ENCODE assay signal across 23 cellular contexts in genomic region chr3:163626753-163627152, GRCh38.
DNase-seq lines count a peak whose midpoint lies in the region; ATAC-seq, FAIRE-seq and TF ChIP-seq lines count a peak whose summit lies in the region.
"Had no signal": no experiment of that assay in that cellular context is flagged by ENCODE, and none has a peak within 500 bp of the region (broad histone marks: within the 10 kb centered on the region; RNA-seq: fewer than 3 reads in every experiment).

No MANE protein-coding gene starts in this region.

- no peak for TF ChIP-seq RAD21 in H1 (IDR thresholded peaks at IDR 0.05 in 1 of 2, conservative IDR thresholded peaks at IDR 0.05 in 1 of 2; ENCODE audit: low read depth in 2 of 2, low read length in 2 of 2)

- H2BK15ac ChIP-seq in H1 (ENCODE audit: low read length) (no peak overlapping the region), mesenchymal stem cell (ENCODE audit: low read depth, poor library complexity, severe bottlenecking) (no peak overlapping the region)

- H3K27ac Mint-ChIP-seq in stimulated activated memory B cell treated with anti-CD40 and anti-IgM and Interleukin-4, amounts not matched to agents 10 μg/mL and 1 μg/mL and 100 μg/mL, for 72 hours, result no peak overlapping the region
- H3K27ac Mint-ChIP-seq in activated naive CD4-positive, alpha-beta T cell treated with anti-CD3 and anti-CD28 coated beads, Interleukin-2, amount 10 ng/mL, durations not matched to agents 7 days and 5 days, result no peak overlapping the region
- H3K27ac Mint-ChIP-seq: B cell; CD4-positive, alpha-beta T cell; CD8-positive, alpha-beta T cell had no signal

- intact Hi-C loops in uterus (cut with DNase I; ENCODE audit: low total_unique reads), result no loop called here

- 96% methylated on average over 3 of the region's 3 CpGs; no CpG with 5 or more reads in 1 of the 2 experiments for WGBS in H1 (ENCODE audit: extremely low coverage in 1 of 2, insufficient coverage in 1 of 2, insufficient read length in 1 of 2, insufficient replicate concordance in 2 of 2, low coverage in 1 of 2, low lambda C conversion rate in 2 of 2, missing lambda C conversion rate in 1 of 2), 2 experiments
- 99% methylated on average over 3 of the region's 3 CpGs for WGBS in mesenchymal stem cell

- FAIRE-seq in H1 (lab: Jason Lieb, UNC), result no peak
- FAIRE-seq: A549, D721Med, G401.6, GM12891, GM19239 had no signal

- no peak overlapping the region for H4K5ac ChIP-seq in H1 (ENCODE audit: insufficient read length, low read depth, low read length)

- H3K9me3 Mint-ChIP-seq in stimulated activated memory B cell treated with anti-CD40 and anti-IgM and Interleukin-4, amounts not matched to agents 10 μg/mL and 1 μg/mL and 100 μg/mL, for 72 hours, result peaks cover 3% of the 10 kb centered on the region
- peaks cover 4% of the 10 kb centered on the region for H3K9me3 Mint-ChIP-seq in activated naive CD4-positive, alpha-beta T cell treated with anti-CD3 and anti-CD28 coated beads, Interleukin-2, amount 10 ng/mL, durations not matched to agents 7 days and 5 days

- no peak overlapping the region for H3K56ac ChIP-seq in H1 (replicated peaks; ENCODE audit: insufficient read length, low read depth, low read length)

- H3K23ac ChIP-seq in H1 (ENCODE audit: insufficient read length) (no peak overlapping the region), mesenchymal stem cell (ENCODE audit: low read length in 2 of 2) (no peak overlapping the region)

- H3K27ac ChIP-seq in OCI-LY3 (ENCODE audit: low read length) (no peak overlapping the region), H1 (ENCODE audit: low read depth, low read length) (no peak overlapping the region), mesenchymal stem cell (ENCODE audit: low read length, poor library complexity, severe bottlenecking) (no peak overlapping the region), uterus (no peak overlapping the region)
- H3K27ac ChIP-seq: 22Rv1; A549; BLaER1 treated with 17β-estradiol and CSF1 and Interleukin-3, amounts not matched to agents 10 nM and 100 nM; C4-2B had no signal

- H2BK12ac ChIP-seq in H1 (ENCODE audit: low read depth, low read length) (no peak overlapping the region), mesenchymal stem cell (ENCODE audit: low read length in 2 of 2) (peak overlapping the region in 1 of 2 experiments; percentile 63)

- H3K27me3 ChIP-seq in OCI-LY3 (ENCODE audit: low read depth, low read length), result no peaks in the 10 kb centered on the region
- no peaks in the 10 kb centered on the region for H3K27me3 ChIP-seq in H1 (replicated peaks in 1 of 4; ENCODE audit: control insufficient read depth in 3 of 4, extremely low read depth in 1 of 4, insufficient read depth in 3 of 4, low read length in 3 of 4)
- no peaks in the 10 kb centered on the region for H3K27me3 ChIP-seq in mesenchymal stem cell (ENCODE audit: control insufficient read depth in 1 of 2, insufficient read depth in 1 of 2, low read length in 2 of 2)
- H3K27me3 ChIP-seq in H7 (ENCODE audit: control insufficient read depth, insufficient read depth, low read length), result no peaks in the 10 kb centered on the region
- no peaks in the 10 kb centered on the region for H3K27me3 ChIP-seq in uterus
- H3K27me3 ChIP-seq: BLaER1 treated with 17β-estradiol and CSF1 and Interleukin-3, amounts not matched to agents 10 nM and 100 nM had no signal

- H2BK5ac ChIP-seq in H1 (ENCODE audit: low read depth, low read length), result no peak overlapping the region
- no peak overlapping the region for H2BK5ac ChIP-seq in mesenchymal stem cell (ENCODE audit: low read depth, low read length, poor library complexity, severe bottlenecking)

- no peak overlapping the region for H4K91ac ChIP-seq in H1 (replicated peaks; ENCODE audit: insufficient read length, low read length)
- peak overlapping the region; percentile 72 for H4K91ac ChIP-seq in mesenchymal stem cell (ENCODE audit: low read length)

- H4K20me1 ChIP-seq in OCI-LY3 (ENCODE audit: insufficient read depth, low read length), result no peaks in the 10 kb centered on the region
- no peaks in the 10 kb centered on the region for H4K20me1 ChIP-seq in H1 (replicated peaks in 1 of 2; ENCODE audit: control insufficient read depth in 1 of 2, insufficient read depth in 2 of 2, low read length in 2 of 2)
- H4K20me1 ChIP-seq: BLaER1 treated with 17β-estradiol and CSF1 and Interleukin-3, amounts not matched to agents 10 nM and 100 nM had no signal

- 0 out of 2 replicates have a peak overlapping the region, but pooled peaks have one; percentile 34 for H2AFZ ChIP-seq in OCI-LY3 (ENCODE audit: low read depth, low read length)
- H2AFZ ChIP-seq in H1 (ENCODE audit: low read length), result no peak overlapping the region
- H2AFZ ChIP-seq in mesenchymal stem cell (ENCODE audit: low read depth, low read length), result no peak overlapping the region

- no peaks in the 10 kb centered on the region for H3K4me1 Mint-ChIP-seq in stimulated activated memory B cell treated with anti-CD40 and anti-IgM and Interleukin-4, amounts not matched to agents 10 μg/mL and 1 μg/mL and 100 μg/mL, for 72 hours
- no peaks in the 10 kb centered on the region for H3K4me1 Mint-ChIP-seq in activated naive CD4-positive, alpha-beta T cell treated with anti-CD3 and anti-CD28 coated beads, Interleukin-2, amount 10 ng/mL, durations not matched to agents 7 days and 5 days
- H3K4me1 Mint-ChIP-seq: B cell had no signal

- CTCF ChIA-PET in H1 (lab: Charles Lee; ENCODE audit: partially characterized antibody), result no interaction called here
- CTCF ChIA-PET in activated naive CD4-positive, alpha-beta T cell treated with anti-CD3 and anti-CD28 coated beads, Interleukin-2, amount 10 ng/mL, durations not matched to agents 7 days and 5 days (lab: Charles Lee), result no interaction called here

- H3K18ac ChIP-seq in H1 (ENCODE audit: extremely low read depth, low read length) (no peak overlapping the region), mesenchymal stem cell (ENCODE audit: low read depth in 1 of 2, low read length in 2 of 2) (no peak overlapping the region)

- TF ChIP-seq CTCF in OCI-LY3 (IDR thresholded peaks at IDR 0.05; ENCODE audit: low read depth, low read length) (no peak), H1 (IDR thresholded peaks at IDR 0.05; ENCODE audit: control extremely low read depth in 1 of 3, insufficient read depth in 1 of 3, low read depth in 1 of 3, low read length in 3 of 3) (no peak), uterus (IDR thresholded peaks at IDR 0.05) (no peak)

- H3K4me1 ChIP-seq in OCI-LY3 (ENCODE audit: low read length) (no peaks in the 10 kb centered on the region), H1 (replicated peaks in 1 of 4; ENCODE audit: control insufficient read depth in 3 of 4, insufficient read depth in 4 of 4, low read length in 3 of 4) (no peaks in the 10 kb centered on the region), mesenchymal stem cell (ENCODE audit: control insufficient read depth, insufficient read depth, low read depth, low read length) (no peaks in the 10 kb centered on the region), uterus (no peaks in the 10 kb centered on the region)
- H3K4me1 ChIP-seq: A549; BLaER1 treated with 17β-estradiol and CSF1 and Interleukin-3, amounts not matched to agents 10 nM and 100 nM; Caco-2 had no signal

- H3K36me3 ChIP-seq in OCI-LY3 (replicated peaks; ENCODE audit: low read depth, low read length) (no peaks in the 10 kb centered on the region), H1 (ENCODE audit: control insufficient read depth in 2 of 4, insufficient read depth in 4 of 4, low read length in 3 of 4) (no peaks in the 10 kb centered on the region), mesenchymal stem cell (ENCODE audit: control insufficient read depth in 1 of 2, insufficient read depth in 2 of 2, low read depth in 1 of 2, low read length in 2 of 2) (no peaks in the 10 kb centered on the region), H7 (replicated peaks; ENCODE audit: control insufficient read depth, insufficient read depth, low read length) (no peaks in the 10 kb centered on the region), uterus (no peaks in the 10 kb centered on the region)
- H3K36me3 ChIP-seq: BLaER1 treated with 17β-estradiol and CSF1 and Interleukin-3, amounts not matched to agents 10 nM and 100 nM had no signal

- H3K4me3 ChIP-seq in OCI-LY3 (ENCODE audit: low read length) (no peak overlapping the region), H1 (ENCODE audit: extremely low read depth in 1 of 4, insufficient read depth in 2 of 4, low read depth in 3 of 4, low read length in 4 of 4) (no peak overlapping the region), mesenchymal stem cell (ENCODE audit: insufficient read depth in 1 of 2, low read depth in 1 of 2, low read length in 2 of 2) (no peak overlapping the region), H7 (ENCODE audit: insufficient read depth, low read depth, low read length) (no peak overlapping the region), uterus (no peak overlapping the region)
- H3K4me3 ChIP-seq: A549; BLaER1 treated with 17β-estradiol and CSF1 and Interleukin-3, amounts not matched to agents 10 nM and 100 nM had no signal

- H2BK120ac ChIP-seq in H1 (replicated peaks; ENCODE audit: low read depth, low read length), result no peak overlapping the region
- no peak overlapping the region for H2BK120ac ChIP-seq in mesenchymal stem cell (ENCODE audit: low read depth, low read length)

- H3K79me2 ChIP-seq in OCI-LY3 (ENCODE audit: low read length) (no peaks in the 10 kb centered on the region), H1 (ENCODE audit: control insufficient read depth in 1 of 2, insufficient read depth in 2 of 2, low read length in 2 of 2) (no peaks in the 10 kb centered on the region)

- H4K8ac ChIP-seq in H1 (ENCODE audit: extremely low read depth, insufficient read depth, low read length), result peak overlapping the region; percentile 57; the same call in 1 of the 2 replicates
- no peak overlapping the region for H4K8ac ChIP-seq in mesenchymal stem cell (ENCODE audit: low read length)

- peak; percentile 45 for ATAC-seq in stimulated activated memory B cell treated with anti-CD40 and anti-IgM and Interleukin-4, amounts not matched to agents 10 μg/mL and 1 μg/mL and 100 μg/mL, for 72 hours
- ATAC-seq: A549; CD8-positive, alpha-beta T cell had no signal

- H3K36me3 Mint-ChIP-seq in stimulated activated memory B cell treated with anti-CD40 and anti-IgM and Interleukin-4, amounts not matched to agents 10 μg/mL and 1 μg/mL and 100 μg/mL, for 72 hours, result no peaks in the 10 kb centered on the region
- H3K36me3 Mint-ChIP-seq in activated naive CD4-positive, alpha-beta T cell treated with anti-CD3 and anti-CD28 coated beads, Interleukin-2, amount 10 ng/mL, durations not matched to agents 7 days and 5 days, result no peaks in the 10 kb centered on the region
- H3K36me3 Mint-ChIP-seq: CD8-positive, alpha-beta T cell had no signal

- no peak overlapping the region for H3K4me3 Mint-ChIP-seq in stimulated activated memory B cell treated with anti-CD40 and anti-IgM and Interleukin-4, amounts not matched to agents 10 μg/mL and 1 μg/mL and 100 μg/mL, for 72 hours
- no peak overlapping the region for H3K4me3 Mint-ChIP-seq in activated naive CD4-positive, alpha-beta T cell treated with anti-CD3 and anti-CD28 coated beads, Interleukin-2, amount 10 ng/mL, durations not matched to agents 7 days and 5 days
- H3K4me3 Mint-ChIP-seq: B cell; CD4-positive, alpha-beta T cell; CD8-positive, alpha-beta T cell had no signal

- TF ChIP-seq POLR2A in H1 (IDR thresholded peaks at IDR 0.05; ENCODE audit: control extremely low read depth in 1 of 2, low read depth in 2 of 2, low read length in 2 of 2) (no peak), uterus (IDR thresholded peaks at IDR 0.05) (no peak)

- H3K9me3 ChIP-seq in OCI-LY3 (ENCODE audit: insufficient read depth, low read length) (no peaks in the 10 kb centered on the region), H1 (ENCODE audit: insufficient read depth in 2 of 2, low read depth in 1 of 2, low read length in 1 of 2) (no peaks in the 10 kb centered on the region), mesenchymal stem cell (ENCODE audit: control insufficient read depth, low read length) (no peaks in the 10 kb centered on the region), uterus (no peaks in the 10 kb centered on the region)
- H3K9me3 ChIP-seq: A549; BLaER1 treated with 17β-estradiol and CSF1 and Interleukin-3, amounts not matched to agents 10 nM and 100 nM; Caco-2 had no signal

- H3K4me2 ChIP-seq in OCI-LY3 (ENCODE audit: low read length), result no peak overlapping the region
- H3K4me2 ChIP-seq in H1 (ENCODE audit: insufficient read depth in 1 of 2, low read depth in 2 of 2, low read length in 2 of 2), result no peak overlapping the region
- H3K4me2 ChIP-seq in mesenchymal stem cell (ENCODE audit: low read length, poor library complexity, severe bottlenecking), result no peak overlapping the region
- H3K4me2 ChIP-seq: A549; BLaER1 treated with 17β-estradiol and CSF1 and Interleukin-3, amounts not matched to agents 10 nM and 100 nM had no signal

- TF ChIP-seq EP300 in H1 (IDR thresholded peaks at IDR 0.05; ENCODE audit: borderline replicate concordance in 1 of 2, low read depth in 2 of 2, low read length in 2 of 2), result no peak

- POLR2A ChIA-PET in H1 (lab: Charles Lee; ENCODE audit: partially characterized antibody), result no interaction called here

- no peak overlapping the region for H2AK5ac ChIP-seq in H1 (ENCODE audit: low read depth, low read length)
- H2AK5ac ChIP-seq in mesenchymal stem cell (ENCODE audit: low read length, severe bottlenecking), result no peak overlapping the region

- no peak overlapping the region for H3K9ac ChIP-seq in OCI-LY3 (ENCODE audit: low read length)
- H3K9ac ChIP-seq in H1 (replicated peaks in 1 of 4; ENCODE audit: extremely low read depth in 1 of 4, low read depth in 3 of 4, low read length in 3 of 4), result no peak overlapping the region
- H3K9ac ChIP-seq in mesenchymal stem cell (ENCODE audit: low read length), result no peak overlapping the region
- H3K9ac ChIP-seq: BLaER1 treated with 17β-estradiol and CSF1 and Interleukin-3, amounts not matched to agents 10 nM and 100 nM had no signal

- H3K79me1 ChIP-seq in H1 (ENCODE audit: low read depth, low read length) (no peaks in the 10 kb centered on the region), mesenchymal stem cell (replicated peaks; ENCODE audit: low read length, poor library complexity, severe bottlenecking) (no peaks in the 10 kb centered on the region)

- H2BK20ac ChIP-seq in H1 (ENCODE audit: low read length), result no peak overlapping the region

- H3K4ac ChIP-seq in H1 (replicated peaks; ENCODE audit: insufficient read length, low read depth, low read length), result no peak overlapping the region
- no peak overlapping the region for H3K4ac ChIP-seq in mesenchymal stem cell (ENCODE audit: low read depth in 1 of 2, low read length in 2 of 2)

- no peaks in the 10 kb centered on the region for H3K27me3 Mint-ChIP-seq in stimulated activated memory B cell treated with anti-CD40 and anti-IgM and Interleukin-4, amounts not matched to agents 10 μg/mL and 1 μg/mL and 100 μg/mL, for 72 hours
- H3K27me3 Mint-ChIP-seq in activated naive CD4-positive, alpha-beta T cell treated with anti-CD3 and anti-CD28 coated beads, Interleukin-2, amount 10 ng/mL, durations not matched to agents 7 days and 5 days, result no peaks in the 10 kb centered on the region
- H3K27me3 Mint-ChIP-seq: B cell; CD4-positive, alpha-beta T cell had no signal

- no peak overlapping the region for H3K14ac ChIP-seq in H1 (ENCODE audit: insufficient read length)
- no peak overlapping the region for H3K14ac ChIP-seq in mesenchymal stem cell (ENCODE audit: low read length in 2 of 2)

- no peaks in the 10 kb centered on the region for H3K23me2 ChIP-seq in H1 (ENCODE audit: low read depth, low read length)

- DNase-seq in H1 (ENCODE audit: low read depth in 1 of 2, low spot score in 2 of 2), result no peak
- no peak for DNase-seq in mesenchymal stem cell
- DNase-seq in activated naive CD4-positive, alpha-beta T cell treated with anti-CD3 and anti-CD28 coated beads, Interleukin-2, amount 10 ng/mL, durations not matched to agents 7 days and 5 days, result no peak
- no peak for DNase-seq in H7
- DNase-seq in uterus, result no peak
- DNase-seq: AML-193; Caco-2; Calu3; CD4-positive, alpha-beta T cell; CD8-positive, alpha-beta T cell; DMS79 treated with DMSO at 0.1 percent for 48 hours; GF-D8 had no signal
